19 cellular contexts compared by ENCODE assay signal in the genomic region with DNA sequence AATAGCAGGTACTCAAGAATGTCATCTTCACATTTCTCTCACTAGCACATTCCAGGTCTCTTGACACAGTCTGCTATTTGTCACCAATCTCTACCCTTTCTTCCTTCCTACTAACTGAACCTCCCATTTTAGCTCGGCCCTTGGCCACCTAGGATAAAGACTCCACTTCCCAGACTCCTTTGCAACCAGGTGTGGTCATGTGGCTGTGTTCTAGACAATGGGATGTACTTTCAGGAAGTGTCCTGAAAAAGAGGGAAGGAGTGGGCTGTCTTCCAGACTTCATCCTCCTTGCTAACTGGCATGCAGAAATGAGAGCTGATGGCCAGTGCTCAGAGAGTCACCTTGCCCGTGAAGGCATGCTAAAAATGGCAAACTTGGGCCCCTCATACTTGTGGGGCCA.
DNase-seq lines count a peak whose midpoint lies in the region; ATAC-seq and TF ChIP-seq lines count a peak whose summit lies in the region.
"Had no signal": no experiment of that assay in that cellular context is flagged by ENCODE, and none has a peak within 500 bp of the region (broad histone marks: within the 10 kb centered on the region; RNA-seq: fewer than 3 reads in every experiment).

No MANE protein-coding gene starts in this region.

- no peak overlapping the region for H3K27ac ChIP-seq in HCT116 (ENCODE audit: low read depth, low read length)
- H3K27ac ChIP-seq in endodermal cell (ENCODE audit: low read depth, low read length): no peak overlapping the region
- H3K27ac ChIP-seq in trophoblast cell (ENCODE audit: low read depth, low read length): no peak overlapping the region
- H3K27ac ChIP-seq: PC-9 had no signal

- H3K36me3 ChIP-seq in HCT116 (ENCODE audit: control insufficient read depth in 1 of 2, insufficient read depth in 2 of 2, low read length in 2 of 2) (no peaks in the 10 kb centered on the region), endodermal cell (ENCODE audit: control insufficient read depth, insufficient read depth, low read length) (no peaks in the 10 kb centered on the region), trophoblast cell (ENCODE audit: control insufficient read depth in 1 of 2, insufficient read depth in 2 of 2, low read length in 2 of 2) (no peaks in the 10 kb centered on the region)

- H2AFZ ChIP-seq in HCT116 (ENCODE audit: low read depth, low read length, poor library complexity, severe bottlenecking) (no peak overlapping the region), trophoblast cell (ENCODE audit: insufficient read depth, low read length, poor library complexity) (peak overlapping the region; percentile 50)
- H2AFZ ChIP-seq: PC-9 had no signal

- no peak overlapping the region for H3K23ac ChIP-seq in trophoblast cell (ENCODE audit: low read length)

- no peaks in the 10 kb centered on the region for H4K20me1 ChIP-seq in HCT116 (ENCODE audit: insufficient read depth)

- H3K4ac ChIP-seq in trophoblast cell (ENCODE audit: low read depth, low read length): no peak overlapping the region

- H3K27me3 Mint-ChIP-seq in endodermal cell (ENCODE audit: insufficient read depth): peaks cover 5% of the 10 kb centered on the region

- no peaks in the 10 kb centered on the region for H3K79me2 ChIP-seq in HCT116 (ENCODE audit: insufficient read depth, low read length)
- H3K79me2 ChIP-seq in trophoblast cell (ENCODE audit: control insufficient read depth, insufficient read depth, low read length, poor library complexity): no peaks in the 10 kb centered on the region

- POLR2A ChIA-PET in HCT116 (lab: Charles Lee): no interaction called here

- no peaks in the 10 kb centered on the region for H3K9me3 Mint-ChIP-seq in endodermal cell
- H3K9me3 Mint-ChIP-seq: CD8-positive, alpha-beta memory T cell had no signal

- H3K9ac ChIP-seq in HCT116 (ENCODE audit: low read length): no peak overlapping the region
- no peak overlapping the region for H3K9ac ChIP-seq in endodermal cell (ENCODE audit: extremely low read depth, low read length, poor library complexity, severe bottlenecking)
- H3K9ac ChIP-seq in trophoblast cell (ENCODE audit: low read length): no peak overlapping the region

- H3K27me3 ChIP-seq in HCT116 (ENCODE audit: insufficient read depth, low read length) (peaks cover 23% of the 10 kb centered on the region), endodermal cell (ENCODE audit: control insufficient read depth, insufficient read depth, low read length, poor library complexity, severe bottlenecking) (no peaks in the 10 kb centered on the region), trophoblast cell (ENCODE audit: insufficient read depth, low read length) (no peaks in the 10 kb centered on the region)

- intact Hi-C loops in HCT116 (cut with micrococcal nuclease): no loop called here

- H2BK12ac ChIP-seq in trophoblast cell (ENCODE audit: low read length): no peak overlapping the region

- H3K18ac ChIP-seq in trophoblast cell (ENCODE audit: low read length): no peak overlapping the region

- no peak for TF ChIP-seq RAD21 in HCT116 (IDR thresholded peaks at IDR 0.05; ENCODE audit: low read depth)

- no peak overlapping the region for H3K27ac Mint-ChIP-seq in endodermal cell

- no peaks in the 10 kb centered on the region for H3K9me2 ChIP-seq in HCT116 (ENCODE audit: insufficient read depth)

- peak overlapping the region; percentile 26 for H3K4me2 ChIP-seq in HCT116 (ENCODE audit: low read length)
- H3K4me2 ChIP-seq in trophoblast cell (ENCODE audit: low read length): no peak overlapping the region
- H3K4me2 ChIP-seq: PC-9 had no signal

- H3K4me1 Mint-ChIP-seq in endodermal cell: peaks cover 4% of the 10 kb centered on the region
- H3K4me1 Mint-ChIP-seq: CD8-positive, alpha-beta memory T cell had no signal

- DNase-seq in HCT116 (ENCODE audit: low read depth, low spot score): peak; percentile 6
- peak; percentile 37 for DNase-seq in NCI-H69 (lab: John Stamatoyannopoulos, UW)
- DNase-seq in endodermal cell: peak; percentile 69
- no peak for DNase-seq in trophoblast cell
- DNase-seq in dedifferentiated amniotic fluid mesenchymal stem cell (ENCODE audit: extremely low spot score): no peak
- no peak for DNase-seq in HCEC 1CT
- DNase-seq: ACHN; C1 segment of cervical spinal cord; CD8-positive, alpha-beta memory T cell; GF-D8; Kasumi-1; MM.1S; NCI-H1092; NCI-H1436 treated with DMSO at 0.1 percent for 48 hours; NCI-H2029; NCI-H2171; NCI-H748 treated with DMSO at 0.1 percent for 48 hours; PC-9 had no signal

- no peak for TF ChIP-seq POLR2A in HCT116 (IDR thresholded peaks at IDR 0.05; ENCODE audit: borderline replicate concordance, extremely low read depth, insufficient read depth, insufficient read length)

- CTCF ChIA-PET in HCT116 (lab: Charles Lee): no interaction called here

- H3K4me3 ChIP-seq in HCT116 (replicated peaks in 1 of 2; ENCODE audit: low read depth in 1 of 2, low read length in 2 of 2) (no peak overlapping the region), endodermal cell (ENCODE audit: low read length) (no peak overlapping the region), trophoblast cell (ENCODE audit: low read depth, low read length) (no peak overlapping the region)
- H3K4me3 ChIP-seq: PC-9 had no signal

- WGBS in endodermal cell (ENCODE audit: insufficient coverage in 1 of 2, insufficient read length in 1 of 2), 2 experiments: 85 to 100% methylated on average over 1 to 2 of the region's 2 CpGs
- WGBS in trophoblast cell (ENCODE audit: extremely low coverage, insufficient coverage, insufficient read length): no CpG with 5 or more reads among the region's 2 CpGs

- no peaks in the 10 kb centered on the region for H3K36me3 Mint-ChIP-seq in endodermal cell (ENCODE audit: low read depth)
- H3K36me3 Mint-ChIP-seq: CD8-positive, alpha-beta memory T cell had no signal

- peak overlapping the region; percentile 9 for H4K8ac ChIP-seq in trophoblast cell (ENCODE audit: low read depth, low read length)

- H2BK5ac ChIP-seq in trophoblast cell (ENCODE audit: low read depth, low read length, poor library complexity): no peak overlapping the region

- BruUV-seq in HCT116 (replicated peaks; lab: Mats Ljungman, UMichigan): no TSS peak

- H2BK120ac ChIP-seq in trophoblast cell (ENCODE audit: insufficient read depth, low read length, poor library complexity): no peak overlapping the region

- no peak overlapping the region for H4K91ac ChIP-seq in trophoblast cell (ENCODE audit: low read depth, low read length)

- no peak for TF ChIP-seq CTCF in HCT116 (IDR thresholded peaks at IDR 0.05 in 2 of 3, conservative IDR thresholded peaks at IDR 0.05 in 1 of 3; ENCODE audit: borderline replicate concordance in 1 of 3, insufficient read depth in 1 of 3, low read depth in 2 of 3, low read length in 2 of 3)
- TF ChIP-seq CTCF in endodermal cell (conservative IDR thresholded peaks at IDR 0.05): no peak

- H3K9me3 ChIP-seq in HCT116 (ENCODE audit: control insufficient read depth in 1 of 2, insufficient read depth in 1 of 2, low read depth in 1 of 2, low read length in 2 of 2) (no peaks in the 10 kb centered on the region), endodermal cell (ENCODE audit: control insufficient read depth, low read length) (no peaks in the 10 kb centered on the region), trophoblast cell (ENCODE audit: insufficient read depth, low read depth, low read length) (no peaks in the 10 kb centered on the region)

- H3K4me1 ChIP-seq in HCT116 (ENCODE audit: control insufficient read depth in 1 of 2, insufficient read depth in 2 of 2, low read length in 2 of 2): no peaks in the 10 kb centered on the region
- no peaks in the 10 kb centered on the region for H3K4me1 ChIP-seq in endodermal cell (ENCODE audit: control insufficient read depth, insufficient read depth, low read length)
- no peaks in the 10 kb centered on the region for H3K4me1 ChIP-seq in trophoblast cell (ENCODE audit: control insufficient read depth in 1 of 2, insufficient read depth in 2 of 2, low read length in 2 of 2)

- no peaks in the 10 kb centered on the region for H3K79me1 ChIP-seq in trophoblast cell (ENCODE audit: low read length)

- no peak overlapping the region for H3K4me3 Mint-ChIP-seq in endodermal cell
- H3K4me3 Mint-ChIP-seq: CD8-positive, alpha-beta memory T cell had no signal

- no peak overlapping the region for H2AK5ac ChIP-seq in trophoblast cell (ENCODE audit: low read length)

- RAD21 ChIA-PET in HCT116 (lab: Charles Lee; ENCODE audit: low non-redundant PET in 1 of 2, low total read pairs in 2 of 2, uncharacterized antibody in 2 of 2, unreplicated experiment in 2 of 2): no interaction called here

- H4K12ac ChIP-seq in trophoblast cell (ENCODE audit: low read depth, low read length): no peak overlapping the region

- ATAC-seq in HCT116: peak; percentile 84
- no peak for ATAC-seq in GM19328 (IDR thresholded peaks at IDR 0.05; ENCODE audit: unreplicated experiment)

- no peak overlapping the region for H3K14ac ChIP-seq in trophoblast cell (ENCODE audit: low read length)

TF ChIP-seq in HCT116, 20 proteins besides CTCF, POLR2A, EP300 and RAD21 (continues in another document):
- TF ChIP-seq, protein P1, sequence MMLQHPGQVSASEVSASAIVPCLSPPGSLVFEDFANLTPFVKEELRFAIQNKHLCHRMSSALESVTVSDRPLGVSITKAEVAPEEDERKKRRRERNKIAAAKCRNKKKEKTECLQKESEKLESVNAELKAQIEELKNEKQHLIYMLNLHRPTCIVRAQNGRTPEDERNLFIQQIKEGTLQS (IDR thresholded peaks at IDR 0.05): no peak
- TF ChIP-seq TCF7L2 (IDR thresholded peaks at IDR 0.05; ENCODE audit: borderline replicate concordance, extremely low read depth, insufficient read depth, insufficient read length): no peak

Comparison
In these comparisons a context has a peak if more than half of its experiments do, and no peak if none do; other contexts are left out.
1. DNase-seq: peak in HCT116 (single experiment), NCI-H69 (single experiment) and endodermal cell (single experiment); none in trophoblast cell (0 of 2), dedifferentiated amniotic fluid mesenchymal stem cell (single experiment) and HCEC 1CT (single experiment).